ENCODE assay signal across 8 cellular contexts in genomic region chr5:43077446-43078191, GRCh38. TPM values are rescaled to one million over a fixed set of nuclear protein-coding genes. Genes with fewer than 3 reads are reported as not detected.
DNase-seq lines count a peak whose midpoint lies in the region; ATAC-seq, FAIRE-seq and TF ChIP-seq lines count a peak whose summit lies in the region.
"Not testable (repeated sequence)": the region's sequence is repeated elsewhere in the genome, so short reads cannot be mapped to it uniquely, and the experiment has no call there.

No MANE protein-coding gene starts in this region.

- not testable (repeated sequence) for H3K36me3 ChIP-seq in Karpas-422 (ENCODE audit: insufficient read depth, low read length); cardiac muscle cell; mesendoderm (ENCODE audit: control insufficient read depth, insufficient read depth, low read length)
- peaks cover 21% of the 10 kb centered on the region for H3K36me3 ChIP-seq in K562 (ENCODE audit: control insufficient read depth, insufficient read depth, low read length)

- not testable (repeated sequence) for H2AFZ ChIP-seq in Karpas-422 (ENCODE audit: low read length); K562 (ENCODE audit: low read depth, low read length)

- not testable (repeated sequence) for H3K4me1 ChIP-seq in Karpas-422 (ENCODE audit: low read length); cardiac muscle cell (ENCODE audit: low read depth); mesendoderm (ENCODE audit: control insufficient read depth, low read depth, low read length)
- H3K4me1 ChIP-seq in K562 (replicated peaks in 1 of 2; ENCODE audit: control insufficient read depth in 2 of 2, insufficient read depth in 2 of 2, low read length in 2 of 2), result peaks cover 20 to 57% of the 10 kb centered on the region in 2 experiments

- CTCF ChIA-PET in CD4-positive, alpha-beta T cell (lab: Charles Lee); K562 (lab: Yijun Ruan, JAX; ENCODE audit: low intra/inter-chr PET ratio): not testable (repeated sequence)

- H3K4ac ChIP-seq in mesendoderm (ENCODE audit: low read depth, low read length), result not testable (repeated sequence)

- not testable (repeated sequence) for H3K9me2 ChIP-seq in Karpas-422 (replicated peaks; ENCODE audit: insufficient read depth, low read length)

- H4K8ac ChIP-seq in mesendoderm (ENCODE audit: low read depth, low read length), result not testable (repeated sequence)

- H3K9me1 ChIP-seq in K562 (ENCODE audit: control insufficient read depth, insufficient read depth, low read length), result not testable (repeated sequence)

- H3K4me1 Mint-ChIP-seq in CD4-positive, alpha-beta T cell (ENCODE audit: low read depth), result peaks cover 28% of the 10 kb centered on the region
- peaks cover 28% of the 10 kb centered on the region for H3K4me1 Mint-ChIP-seq in activated CD4-positive, alpha-beta T cell treated with anti-CD3 and anti-CD28 coated beads, Interleukin-2, amount 10 ng/mL, durations not matched to agents 24 days and 14 days
- not testable (repeated sequence) for H3K4me1 Mint-ChIP-seq in neural crest cell; type B pancreatic cell (ENCODE audit: unreplicated experiment)

- not testable (repeated sequence) for H2BK15ac ChIP-seq in mesendoderm (replicated peaks; ENCODE audit: low read depth)

- H3K9me3 ChIP-seq in CD4-positive, alpha-beta T cell (ENCODE audit: control insufficient read depth, low read length); Karpas-422 (ENCODE audit: low read length); K562 (replicated peaks; ENCODE audit: control insufficient read depth, insufficient read depth, low read depth, low read length); cardiac muscle cell (ENCODE audit: low read depth): not testable (repeated sequence)

- intact Hi-C loops in CD4-positive, alpha-beta T cell (cut with DNase I, micrococcal nuclease), result loop anchor here in 1 of 2 experiments (10.0 kb wide), 1 partner anchor 307 kb away; no protein-coding TSS in a partner anchor
- intact Hi-C loops in activated CD4-positive, alpha-beta T cell treated with anti-CD3 and anti-CD28 coated beads, Interleukin-2, amount 10 ng/mL, durations not matched to agents 24 days and 14 days (cut with micrococcal nuclease), result not testable (repeated sequence)
- intact Hi-C loops in K562 (cut with micrococcal nuclease), result loop anchor here (5.0 to 10.0 kb wide), 2 partner anchors 135 to 527 kb away; partner anchors contain the start of gene NNT

- H3K79me2 ChIP-seq in Karpas-422 (ENCODE audit: low read length); mesendoderm (ENCODE audit: control insufficient read depth, insufficient read depth, low read length): not testable (repeated sequence)
- H3K79me2 ChIP-seq in K562 (ENCODE audit: control insufficient read depth, insufficient read depth, low read length), result peaks cover 30% of the 10 kb centered on the region

- not testable (repeated sequence) for H3K23ac ChIP-seq in mesendoderm (ENCODE audit: low read length)

- H3K4me3 Mint-ChIP-seq in CD4-positive, alpha-beta T cell; activated CD4-positive, alpha-beta T cell treated with anti-CD3 and anti-CD28 coated beads, Interleukin-2, amount 10 ng/mL, durations not matched to agents 24 days and 14 days; neural crest cell; type B pancreatic cell: not testable (repeated sequence)

- not testable (repeated sequence) for DNase-seq in CD4-positive, alpha-beta T cell; activated CD4-positive, alpha-beta T cell treated with anti-CD3 and anti-CD28 coated beads, Interleukin-2, amount 10 ng/mL, durations not matched to agents 24 days and 14 days; K562 (ENCODE audit: extremely low read depth in 1 of 4, low spot score in 3 of 4); cardiac muscle cell (ENCODE audit: low read depth in 1 of 2, low spot score in 1 of 2); neural crest cell (ENCODE audit: low read depth, low spot score); type B pancreatic cell (ENCODE audit: extremely low spot score, unreplicated experiment)
- DNase-seq in Karpas-422, result peak; percentile 31
- DNase-seq in mesendoderm, result peak; percentile 39

- not testable (repeated sequence) for H4K20me1 ChIP-seq in Karpas-422 (ENCODE audit: insufficient read depth, low read depth, low read length); K562 (replicated peaks; ENCODE audit: control insufficient read depth, insufficient read depth, low read length)

- peaks cover 71% of the 10 kb centered on the region for H3K36me3 Mint-ChIP-seq in CD4-positive, alpha-beta T cell (ENCODE audit: low read depth)
- peaks cover 35% of the 10 kb centered on the region for H3K36me3 Mint-ChIP-seq in activated CD4-positive, alpha-beta T cell treated with anti-CD3 and anti-CD28 coated beads, Interleukin-2, amount 10 ng/mL, durations not matched to agents 24 days and 14 days (ENCODE audit: low read depth)
- H3K36me3 Mint-ChIP-seq in neural crest cell (ENCODE audit: low read depth), result peaks cover 46% of the 10 kb centered on the region
- peaks cover 45% of the 10 kb centered on the region for H3K36me3 Mint-ChIP-seq in type B pancreatic cell

- H2AK5ac ChIP-seq in mesendoderm (ENCODE audit: low read length), result not testable (repeated sequence)

- not testable (repeated sequence) for H3K18ac ChIP-seq in mesendoderm (ENCODE audit: low read length)

- not testable (repeated sequence) for H2BK120ac ChIP-seq in mesendoderm (ENCODE audit: low read depth, low read length)

- H3K27ac ChIP-seq in CD4-positive, alpha-beta T cell (ENCODE audit: low read depth, low read length); Karpas-422 (ENCODE audit: low read length); K562 (ENCODE audit: extremely low read depth, low read depth, low read length); mesendoderm (ENCODE audit: low read depth, low read length): not testable (repeated sequence)
- H3K27ac ChIP-seq in cardiac muscle cell, result peak overlapping the region; percentile 53

- ATAC-seq in CD4-positive, alpha-beta T cell (ENCODE audit: poor library complexity); K562: not testable (repeated sequence)

- H3K9me3 Mint-ChIP-seq in CD4-positive, alpha-beta T cell; activated CD4-positive, alpha-beta T cell treated with anti-CD3 and anti-CD28 coated beads, Interleukin-2, amount 10 ng/mL, durations not matched to agents 24 days and 14 days; neural crest cell; type B pancreatic cell: not testable (repeated sequence)

- H4K5ac ChIP-seq in mesendoderm (ENCODE audit: low read length), result not testable (repeated sequence)

- not testable (repeated sequence) for H2BK5ac ChIP-seq in mesendoderm (ENCODE audit: low read length)

- H3K27me3 Mint-ChIP-seq in CD4-positive, alpha-beta T cell; activated CD4-positive, alpha-beta T cell treated with anti-CD3 and anti-CD28 coated beads, Interleukin-2, amount 10 ng/mL, durations not matched to agents 24 days and 14 days; neural crest cell (ENCODE audit: low read depth); type B pancreatic cell: not testable (repeated sequence)

- peak overlapping the region; percentile 22 for H3K27ac Mint-ChIP-seq in CD4-positive, alpha-beta T cell
- peak overlapping the region; percentile 10 for H3K27ac Mint-ChIP-seq in activated CD4-positive, alpha-beta T cell treated with anti-CD3 and anti-CD28 coated beads, Interleukin-2, amount 10 ng/mL, durations not matched to agents 24 days and 14 days
- H3K27ac Mint-ChIP-seq in neural crest cell (ENCODE audit: unreplicated experiment) (peak overlapping the region; percentile 63), type B pancreatic cell (peak overlapping the region; percentile 74)

- not testable (repeated sequence) for TF ChIP-seq CTCF in CD4-positive, alpha-beta T cell (IDR thresholded peaks at IDR 0.05); K562 (IDR thresholded peaks at IDR 0.05 in 2 of 3, conservative IDR thresholded peaks at IDR 0.05 in 1 of 3; ENCODE audit: insufficient read depth in 2 of 3, low read depth in 1 of 3, low read length in 3 of 3); cardiac muscle cell (IDR thresholded peaks at IDR 0.05; ENCODE audit: low read depth, low read length); neural crest cell (conservative IDR thresholded peaks at IDR 0.05); type B pancreatic cell (conservative IDR thresholded peaks at IDR 0.05)

- TF ChIP-seq RAD21 in K562 (CRISPR knock-in tag; conservative IDR thresholded peaks at IDR 0.05 in 1 of 2, IDR thresholded peaks at IDR 0.05 in 1 of 2), result not testable (repeated sequence)

- not testable (repeated sequence) for TF ChIP-seq POLR2A in K562 (conservative IDR thresholded peaks at IDR 0.05)

- WGBS in K562 (ENCODE audit: insufficient coverage, low coverage, missing lambda C conversion rate), result 81% methylated on average over 7 of the region's 7 CpGs
- WGBS in mesendoderm (ENCODE audit: extremely low coverage, insufficient coverage, low lambda C conversion rate), result no CpG with 5 or more reads among the region's 7 CpGs

- H3K56ac ChIP-seq in mesendoderm (ENCODE audit: low read length), result not testable (repeated sequence)

- POLR2A ChIA-PET in CD4-positive, alpha-beta T cell (lab: Charles Lee), result not testable (repeated sequence)
- POLR2A ChIA-PET in K562 (lab: Yijun Ruan, JAX), result interaction anchor here (2.0 kb wide), 1 partner anchor 13 kb away, joined by 6 read pairs; no protein-coding TSS in a partner anchor

- not testable (repeated sequence) for H3K27me3 ChIP-seq in CD4-positive, alpha-beta T cell (ENCODE audit: control insufficient read depth, insufficient read depth, low read length); Karpas-422 (ENCODE audit: low read length); K562 (ENCODE audit: control insufficient read depth in 2 of 2, insufficient read depth in 2 of 2, low read length in 2 of 2); cardiac muscle cell; mesendoderm (ENCODE audit: insufficient read depth, low read length, poor library complexity)

- not testable (repeated sequence) for H3K4me3 ChIP-seq in Karpas-422 (ENCODE audit: low read length); K562; cardiac muscle cell; mesendoderm (ENCODE audit: low read length)

- BruUV-seq in K562 (replicated peaks; lab: Mats Ljungman, UMichigan), result not testable (repeated sequence)

- not testable (repeated sequence) for H3K4me2 ChIP-seq in Karpas-422 (ENCODE audit: low read depth, low read length, poor library complexity, severe bottlenecking); K562 (ENCODE audit: insufficient read depth, low read length); mesendoderm (ENCODE audit: low read length)

- TF ChIP-seq EP300 in K562 (IDR thresholded peaks at IDR 0.05; ENCODE audit: low read length), result not testable (repeated sequence)

- H3K79me1 ChIP-seq in mesendoderm (ENCODE audit: low read length), result not testable (repeated sequence)

- not testable (repeated sequence) for FAIRE-seq in K562 (lab: Jason Lieb, UNC)

- not testable (repeated sequence) for H3K9ac ChIP-seq in Karpas-422 (ENCODE audit: low read length); K562 (ENCODE audit: insufficient read depth in 1 of 2, low read depth in 2 of 2, low read length in 2 of 2); mesendoderm (ENCODE audit: low read length)

- in situ Hi-C loops in K562 (cut with MboI), result loop anchor here (10.0 kb wide), 1 partner anchor 307 kb away; no protein-coding TSS in a partner anchor

RNA-seq across cellular contexts. Expression of gene ANXA2R, which starts 37.5 kb away (rescaled TPM):
- total RNA-seq in CD4-positive, alpha-beta T cell, result 10 to 100 TPM; 45.6 to 48.9 TPM
- 9.0 and 15.3 TPM in 2 replicates for total RNA-seq in Karpas-422 (2014; rRNA removed; shearing (Covaris generic); ENCODE audit: low replicate concordance)
- total RNA-seq in activated CD4-positive, alpha-beta T cell treated with anti-CD3 and anti-CD28 coated beads, Interleukin-2, amount 10 ng/mL, durations not matched to agents 24 days and 14 days, result 1.1 and 1.2 TPM in 2 replicates
- total RNA-seq in K562 (2011; cell fraction: chromatin; rRNA removed; ENCODE audit: low replicate concordance), result 22.1 and 27.2 TPM in 2 replicates
- total RNA-seq in K562 (2011; cell fraction: nucleolus; rRNA removed), result 17.0 and 20.7 TPM in 2 replicates
- 21.3 and 21.4 TPM in 2 replicates for total RNA-seq in K562 (2011; cell fraction: nucleoplasm; rRNA removed)
- total RNA-seq in K562 (2014; rRNA removed) (3.4 and 3.5 TPM in 2 replicates), K562 (2014; rRNA removed; fragmentation: Illumina TruSeq; extraction: Trizol) (2.8 and 3.4 TPM in 2 replicates), K562 (2015; rRNA removed; fragmentation: Illumina TruSeq; extraction: Trizol) (3.4 and 3.5 TPM in 2 replicates), K562 (2021) (3.9 and 4.3 TPM in 2 replicates), cardiac muscle cell (0.32 and 0.63 TPM in 2 replicates), neural crest cell (1.0 and 1.2 TPM in 2 replicates), type B pancreatic cell (ENCODE audit: low replicate concordance) (0.34 and 0.74 TPM in 2 replicates)
- polyA plus RNA-seq in K562 (2011; rRNA removed) (2.3 and 2.7 TPM in 2 replicates), K562 (2014; fragmentation: Illumina TruSeq; extraction: Trizol) (2.3 and 3.4 TPM in 2 replicates), K562 (2014; fragmentation: Nextera tagmentation; extraction: Ambion mirVana) (1 to 10 TPM; 2.1 to 3.5 TPM), K562 (2014; rRNA removed) (4.8 and 7.5 TPM in 2 replicates), cardiac muscle cell (0.43 and 0.46 TPM in 2 replicates)
- polyA plus RNA-seq in K562 (2011; cell fraction: cytosol; rRNA removed), result 2.6 and 3.1 TPM in 2 replicates
- polyA plus RNA-seq in K562 (2011; cell fraction: nucleus; rRNA removed), result 6.1 and 8.3 TPM in 2 replicates
- polyA plus RNA-seq in K562 (2012), result 3.4 and 6.0 TPM in 2 replicates
- 5.8 and 6.1 TPM in 2 replicates for polyA minus RNA-seq in K562 (2011; rRNA and poly(A)+ RNA removed)
- 0.48 and 1.8 TPM in 2 replicates for polyA minus RNA-seq in K562 (2011; cell fraction: cytosol; rRNA and poly(A)+ RNA removed)
- 15.4 and 18.3 TPM in 2 replicates for polyA minus RNA-seq in K562 (2011; cell fraction: nucleus; rRNA and poly(A)+ RNA removed)
- 1.2 TPM for polyA plus RNA-seq in mesendoderm (2013, experiment 1 of 2)
- 1.2 TPM for polyA plus RNA-seq in mesendoderm (2013, experiment 2 of 2)

RNA-seq across cellular contexts. Expression of gene ZNF131, which starts 43.1 kb away (rescaled TPM):
- 10 to 100 TPM; 71.7 to 72.4 TPM for total RNA-seq in CD4-positive, alpha-beta T cell
- 64.1 and 78.0 TPM in 2 replicates for total RNA-seq in Karpas-422 (2014; rRNA removed; shearing (Covaris generic); ENCODE audit: low replicate concordance)
- 37.9 and 40.1 TPM in 2 replicates for total RNA-seq in activated CD4-positive, alpha-beta T cell treated with anti-CD3 and anti-CD28 coated beads, Interleukin-2, amount 10 ng/mL, durations not matched to agents 24 days and 14 days
- 95.8 and 263 TPM in 2 replicates for total RNA-seq in K562 (2011; cell fraction: chromatin; rRNA removed; ENCODE audit: low replicate concordance)
- total RNA-seq in K562 (2011; cell fraction: nucleolus; rRNA removed), result 66.7 and 82.6 TPM in 2 replicates
- total RNA-seq in K562 (2011; cell fraction: nucleoplasm; rRNA removed), result 118 and 141 TPM in 2 replicates
- total RNA-seq in K562 (2014; rRNA removed) (40.8 and 51.1 TPM in 2 replicates), K562 (2014; rRNA removed; fragmentation: Illumina TruSeq; extraction: Trizol) (81.9 and 86.7 TPM in 2 replicates), K562 (2015; rRNA removed; fragmentation: Illumina TruSeq; extraction: Trizol) (81.7 and 87.0 TPM in 2 replicates), K562 (2021) (46.6 and 48.1 TPM in 2 replicates), cardiac muscle cell (23.7 and 42.2 TPM in 2 replicates), neural crest cell (52.9 and 53.3 TPM in 2 replicates), type B pancreatic cell (ENCODE audit: low replicate concordance) (32.6 and 42.7 TPM in 2 replicates)
- polyA plus RNA-seq in K562 (2011; rRNA removed) (63.3 and 73.0 TPM in 2 replicates), K562 (2014; fragmentation: Illumina TruSeq; extraction: Trizol) (55.8 and 71.9 TPM in 2 replicates), K562 (2014; fragmentation: Nextera tagmentation; extraction: Ambion mirVana) (10 to 100 TPM; 28.5 to 31.7 TPM), K562 (2014; rRNA removed) (51.6 and 55.4 TPM in 2 replicates), cardiac muscle cell (32.2 and 38.5 TPM in 2 replicates)
- polyA plus RNA-seq in K562 (2011; cell fraction: cytosol; rRNA removed), result 15.7 and 23.6 TPM in 2 replicates
- polyA plus RNA-seq in K562 (2011; cell fraction: nucleus; rRNA removed), result 53.2 and 74.4 TPM in 2 replicates
- 35.1 and 36.8 TPM in 2 replicates for polyA plus RNA-seq in K562 (2012)
- 108 and 125 TPM in 2 replicates for polyA minus RNA-seq in K562 (2011; rRNA and poly(A)+ RNA removed)
- 21.7 and 31.6 TPM in 2 replicates for polyA minus RNA-seq in K562 (2011; cell fraction: cytosol; rRNA and poly(A)+ RNA removed)
- polyA minus RNA-seq in K562 (2011; cell fraction: nucleus; rRNA and poly(A)+ RNA removed), result 52.1 and 77.9 TPM in 2 replicates
- polyA plus RNA-seq in mesendoderm (2013, experiment 1 of 2), result 52.1 TPM
- polyA plus RNA-seq in mesendoderm (2013, experiment 2 of 2), result 53.8 TPM

Comparison
In these comparisons a context has a peak if more than half of its experiments do, and no peak if none do; other contexts are left out.
1. H3K27ac Mint-ChIP-seq: peak in every context shown above with its lines; median percentile 74 in type B pancreatic cell; 63 in neural crest cell; 22 in CD4-positive, alpha-beta T cell; 10 in activated CD4-positive, alpha-beta T cell treated with anti-CD3 and anti-CD28 coated beads, Interleukin-2, amount 10 ng/mL, durations not matched to agents 24 days and 14 days.